In genomic region chr2:139000087-139000486, GRCh38 we compare ENCODE assay signal across 1 cellular context.
TF ChIP-seq lines count a peak whose summit lies in the region.

No MANE protein-coding gene starts in this region.

TF ChIP-seq in GM23338, 12 proteins besides CTCF, POLR2A, EP300 and RAD21 (continued from another document):
- TF ChIP-seq ZNF331 (CRISPR knock-in tag; IDR thresholded peaks at IDR 0.05; ENCODE audit: low read depth) (no peak), CREB1 (CRISPR knock-in tag; IDR thresholded peaks at IDR 0.05; ENCODE audit: low read depth) (no peak), ETS1 (IDR thresholded peaks at IDR 0.05) (no peak), NANOG (IDR thresholded peaks at IDR 0.05; ENCODE audit: borderline replicate concordance) (no peak), EZH2phosphoT487 (IDR thresholded peaks at IDR 0.05; ENCODE audit: unreplicated experiment) (no peak), STAT1 (IDR thresholded peaks at IDR 0.05; ENCODE audit: unreplicated experiment) (no peak), ZNF114 (CRISPR knock-in tag; IDR thresholded peaks at IDR 0.05) (no peak), ZNF462 (CRISPR knock-in tag; IDR thresholded peaks at IDR 0.05) (no peak), JUNB (IDR thresholded peaks at IDR 0.05; ENCODE audit: unreplicated experiment) (no peak)
